In genomic region chr14:58068306-58068705, GRCh38 we compare ENCODE assay signal across 32 cellular contexts.
"Had no signal": no experiment of that assay in that cellular context is flagged by ENCODE, and none has a peak within 500 bp of the region (broad histone marks: within the 10 kb centered on the region; RNA-seq: fewer than 3 reads in every experiment).

No MANE protein-coding gene starts in this region.

- FAIRE-seq: astrocyte, bronchial epithelial cell had no signal

- H3K27ac ChIP-seq: adrenal gland, ascending aorta, body of pancreas, brain microvascular endothelial cell, breast epithelium, cardiac muscle cell had no signal

- H3K4me3 ChIP-seq: adrenal gland, ascending aorta, body of pancreas, breast epithelium, cardiac muscle cell had no signal

- H3K9me3 ChIP-seq: adrenal gland, ascending aorta, body of pancreas, breast epithelium had no signal

- H3K36me3 ChIP-seq: adrenal gland, ascending aorta, brain microvascular endothelial cell, breast epithelium had no signal

- DNase-seq: activated effector memory CD4-positive, alpha-beta T cell treated with anti-CD3 and anti-CD28 coated beads, Interleukin-2, amount 50 U/mL, for 16 hours; activated effector memory CD4-positive, alpha-beta T cell treated with Interleukin-2 at 50 U/mL for 16 hours; activated gamma-delta T cell; activated gamma-delta T cell treated with Interleukin-2 at 50 U/mL for 16 hours; activated naive CD4-positive, alpha-beta T cell; activated naive CD4-positive, alpha-beta T cell treated with anti-CD3 and anti-CD28 coated beads for 36 hours; activated naive CD4-positive, alpha-beta T cell treated with anti-CD3 and anti-CD28 coated beads, Interleukin-2, amount 10 ng/mL, durations not matched to agents 7 days and 5 days; activated naive CD4-positive, alpha-beta T cell treated with anti-CD3 and anti-CD28 coated beads, Interleukin-2, amount 50 U/mL, for 16 hours; activated naive CD4-positive, alpha-beta T cell treated with Interleukin-2 at 50 U/mL for 16 hours; activated naive CD8-positive, alpha-beta T cell treated with anti-CD3 and anti-CD28 coated beads for 36 hours; activated naive CD8-positive, alpha-beta T cell treated with anti-CD3 and anti-CD28 coated beads, Interleukin-2, amount 10 ng/mL, durations not matched to agents 7 days and 5 days; activated naive CD8-positive, alpha-beta T cell treated with anti-CD3 and anti-CD28 coated beads, Interleukin-2, amount 50 U/mL, for 24 hours; activated T-cell treated with anti-CD3 and anti-CD28 coated beads, Interleukin-2, amount 50 U/mL, for 1 hour; activated T-cell treated with anti-CD3 and anti-CD28 coated beads, Interleukin-2, amount 50 U/mL, for 24 hours; activated T-cell treated with anti-CD3 and anti-CD28 coated beads, Interleukin-2, amount 50 U/mL, for 4 hours; activated T-cell treated with anti-CD3 and anti-CD28 coated beads, Interleukin-2, amount 50 U/mL, for 48 hours; activated T-cell treated with anti-CD3 and anti-CD28 coated beads, Interleukin-2, amount 50 U/mL, for 72 hours; adrenal gland; amniotic stem cell; amygdala; anterior cingulate cortex; aorta; body of pancreas; brain microvascular endothelial cell; caudate nucleus; central memory CD4-positive, alpha-beta T cell; cerebellar nuclear complex had no signal

- H3K27me3 ChIP-seq: adrenal gland, ascending aorta, body of pancreas, brain microvascular endothelial cell, breast epithelium, cardiac muscle cell had no signal
